Comparison of ENCODE assay signal across 21 cellular contexts in the genomic region with DNA sequence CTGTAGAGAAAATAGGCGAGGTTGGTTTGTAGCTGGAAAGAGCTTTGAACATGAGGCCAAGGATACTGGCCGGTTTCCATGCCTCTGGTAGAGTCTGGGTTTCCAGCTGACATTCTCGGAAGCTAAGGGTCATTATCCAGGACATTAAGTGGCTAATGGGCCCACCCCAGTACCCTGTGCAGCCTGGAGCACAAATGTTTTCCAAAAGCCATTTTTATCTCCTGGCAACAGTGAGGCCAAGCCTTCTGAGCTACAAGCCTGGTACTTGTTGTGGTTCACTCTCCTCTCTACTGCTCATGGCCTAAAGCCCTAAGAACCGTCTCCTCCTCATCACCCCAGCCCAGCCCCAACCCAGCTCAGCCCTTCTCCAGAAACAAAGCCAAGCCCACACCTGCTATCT.
"Had no signal": no experiment of that assay in that cellular context is flagged by ENCODE, and none has a peak within 500 bp of the region (broad histone marks: within the 10 kb centered on the region; RNA-seq: fewer than 3 reads in every experiment).

No MANE protein-coding gene starts in this region.

- H3K9me3 ChIP-seq: esophagus squamous epithelium, heart left ventricle, mucosa of descending colon, right atrium auricular region, sigmoid colon, testis had no signal

- FAIRE-seq: colon had no signal

- DNase-seq: esophagus squamous epithelium; foreskin fibroblast; heart left ventricle; hippocampal formation; kidney glomerular epithelial cell; mammary epithelial cell; mucosa of descending colon; natural killer cell; sigmoid colon; stimulated activated CD4-positive, alpha-beta T cell treated with anti-CD3 and anti-CD28 coated beads, Interleukin-2, amount 100 ng/mL, for 24 hours; stimulated activated CD4-positive, alpha-beta T cell treated with anti-CD3 and anti-CD28 coated beads, Interleukin-4, amount 100 ng/mL, for 4 hours; stimulated activated naive B cell treated with anti-CD40 and anti-IgM and Interleukin-4, amounts not matched to agents 10 μg/mL and 1 μg/mL and 100 μg/mL, for 72 hours; stimulated activated naive CD8-positive, alpha-beta T cell treated with anti-CD3 and anti-CD28 coated beads, Interleukin-15, amount 100 ng/mL, for 72 hours; testis had no signal

- H3K4me3 Mint-ChIP-seq: dendritic cell treated with granulocyte-macrophage colony-stimulating factor and Interleukin-4, amounts not matched to agents 40 ng/mL and 50 ng/mL, for 4 days; natural killer cell; neural crest cell; stimulated activated naive B cell treated with anti-CD40 and anti-IgM and Interleukin-4, amounts not matched to agents 10 μg/mL and 1 μg/mL and 100 μg/mL, for 72 hours; stimulated activated naive CD8-positive, alpha-beta T cell treated with anti-CD3 and anti-CD28 coated beads, Interleukin-15, amount 100 ng/mL, for 72 hours had no signal

- H3K9me3 Mint-ChIP-seq: dendritic cell treated with granulocyte-macrophage colony-stimulating factor and Interleukin-4, amounts not matched to agents 40 ng/mL and 50 ng/mL, for 4 days; natural killer cell; stimulated activated naive B cell treated with anti-CD40 and anti-IgM and Interleukin-4, amounts not matched to agents 10 μg/mL and 1 μg/mL and 100 μg/mL, for 72 hours; stimulated activated naive CD8-positive, alpha-beta T cell treated with anti-CD3 and anti-CD28 coated beads, Interleukin-15, amount 100 ng/mL, for 72 hours had no signal

- ATAC-seq: heart left ventricle; left lobe of liver; mucosa of descending colon; natural killer cell; stimulated activated naive B cell treated with anti-CD40 and anti-IgM and Interleukin-4, amounts not matched to agents 10 μg/mL and 1 μg/mL and 100 μg/mL, for 72 hours; stimulated activated naive CD8-positive, alpha-beta T cell treated with anti-CD3 and anti-CD28 coated beads, Interleukin-15, amount 100 ng/mL, for 72 hours had no signal

- H3K27ac Mint-ChIP-seq: dendritic cell treated with granulocyte-macrophage colony-stimulating factor and Interleukin-4, amounts not matched to agents 40 ng/mL and 50 ng/mL, for 4 days; natural killer cell; stimulated activated naive B cell treated with anti-CD40 and anti-IgM and Interleukin-4, amounts not matched to agents 10 μg/mL and 1 μg/mL and 100 μg/mL, for 72 hours had no signal

- H3K4me3 ChIP-seq: esophagus squamous epithelium, heart left ventricle, mucosa of descending colon, right atrium auricular region, sigmoid colon, skin epidermis, testis, tibial nerve had no signal

- H3K36me3 Mint-ChIP-seq: natural killer cell; stimulated activated naive B cell treated with anti-CD40 and anti-IgM and Interleukin-4, amounts not matched to agents 10 μg/mL and 1 μg/mL and 100 μg/mL, for 72 hours had no signal

- H3K27me3 Mint-ChIP-seq: stimulated activated naive CD8-positive, alpha-beta T cell treated with anti-CD3 and anti-CD28 coated beads, Interleukin-15, amount 100 ng/mL, for 72 hours had no signal

- H3K36me3 ChIP-seq: esophagus squamous epithelium, heart left ventricle, right atrium auricular region, sigmoid colon, tibial nerve had no signal

- H3K27me3 ChIP-seq: heart left ventricle, right atrium auricular region, sigmoid colon, testis, tibial nerve had no signal

- H3K4me1 ChIP-seq: esophagus squamous epithelium, heart left ventricle, right atrium auricular region, sigmoid colon, testis, tibial nerve had no signal

- H3K27ac ChIP-seq: esophagus squamous epithelium, heart left ventricle, right atrium auricular region, sigmoid colon, skin epidermis, testis, tibial nerve had no signal

- H3K4me1 Mint-ChIP-seq: natural killer cell; neural crest cell; stimulated activated naive B cell treated with anti-CD40 and anti-IgM and Interleukin-4, amounts not matched to agents 10 μg/mL and 1 μg/mL and 100 μg/mL, for 72 hours; stimulated activated naive CD8-positive, alpha-beta T cell treated with anti-CD3 and anti-CD28 coated beads, Interleukin-15, amount 100 ng/mL, for 72 hours had no signal
